Comparison of ENCODE assay signal across 19 cellular contexts in genomic region chr2:227684258-227684657, GRCh38. TPM values are rescaled to one million over a fixed set of nuclear protein-coding genes. Genes with fewer than 3 reads are reported as not detected.
A peak's percentile ranks its signal among the peaks of the same experiment; 100 is the strongest.
DNase-seq lines count a peak whose midpoint lies in the region; ATAC-seq and TF ChIP-seq lines count a peak whose summit lies in the region.
"Had no signal": no experiment of that assay in that cellular context is flagged by ENCODE, and none has a peak within 500 bp of the region (broad histone marks: within the 10 kb centered on the region; RNA-seq: fewer than 3 reads in every experiment).

No MANE protein-coding gene starts in this region.

- in situ Hi-C loops in mammary epithelial cell (cut with MboI; ENCODE audit: low sequenced_read_pairs in 2 of 2) = no loop called here

- no peaks in the 10 kb centered on the region for H3K79me1 ChIP-seq in neuronal stem cell (ENCODE audit: low read depth, low read length)

- H4K91ac ChIP-seq in neuronal stem cell (ENCODE audit: low read depth, low read length, poor library complexity) = no peak overlapping the region

- H2BK120ac ChIP-seq in neuronal stem cell (ENCODE audit: low read depth, low read length) = no peak overlapping the region

- POLR2A ChIA-PET in MCF 10A (lab: Yijun Ruan, JAX) = interaction anchor here (0.9 kb wide), 2 partner anchors 9 to 84 kb away, joined by 3 read pairs; no protein-coding TSS in a partner anchor
- POLR2A ChIA-PET in CD4-positive, alpha-beta T cell (lab: Charles Lee) = no interaction called here

- no peak overlapping the region for H3K18ac ChIP-seq in neuronal stem cell (ENCODE audit: low read length)

- H3K9me3 ChIP-seq in mammary epithelial cell (replicated peaks; ENCODE audit: insufficient read depth, low read length) (no peaks in the 10 kb centered on the region), neuronal stem cell (replicated peaks in 1 of 2; ENCODE audit: control insufficient read depth in 2 of 2, insufficient read depth in 1 of 2, low read depth in 1 of 2, low read length in 2 of 2) (no peaks in the 10 kb centered on the region)
- no peaks in the 10 kb centered on the region for H3K9me3 ChIP-seq in CD4-positive, alpha-beta T cell (ENCODE audit: control insufficient read depth, low read length)
- H3K9me3 ChIP-seq: BLaER1 had no signal

- H3K4ac ChIP-seq in neuronal stem cell (ENCODE audit: low read length) = no peak overlapping the region

- H4K20me1 ChIP-seq in mammary epithelial cell (ENCODE audit: insufficient read depth, low read length) = no peaks in the 10 kb centered on the region
- H4K20me1 ChIP-seq: BLaER1 had no signal

- no peaks in the 10 kb centered on the region for H3K27me3 ChIP-seq in mammary epithelial cell (ENCODE audit: insufficient read depth, low read length)
- H3K27me3 ChIP-seq in neuronal stem cell (ENCODE audit: control insufficient read depth in 3 of 3, insufficient read depth in 3 of 3, low read depth in 1 of 3, low read length in 3 of 3) = no peaks in the 10 kb centered on the region
- H3K27me3 ChIP-seq in CD4-positive, alpha-beta T cell (ENCODE audit: control insufficient read depth, insufficient read depth, low read length) = peaks cover 3% of the 10 kb centered on the region
- H3K27me3 ChIP-seq: BLaER1 had no signal

- CTCF ChIA-PET in MCF 10A (lab: Yijun Ruan, JAX) (interaction anchor here (0.6 kb wide), 1 partner anchor 209 kb away, joined by 4 read pairs; no protein-coding TSS in a partner anchor), mammary epithelial cell (lab: Charles Lee; ENCODE audit: low non-redundant PET) (no interaction called here)
- CTCF ChIA-PET in CD4-positive, alpha-beta T cell (lab: Charles Lee) = no interaction called here

- no peak for TF ChIP-seq CTCF in MCF 10A (IDR thresholded peaks at IDR 0.05; ENCODE audit: unreplicated experiment)
- TF ChIP-seq CTCF in mammary epithelial cell (conservative IDR thresholded peaks at IDR 0.05 in 1 of 2, IDR thresholded peaks at IDR 0.05 in 1 of 2; ENCODE audit: extremely low read depth in 1 of 2, insufficient read depth in 1 of 2, low read depth in 1 of 2, low read length in 2 of 2) = no peak
- TF ChIP-seq CTCF in CD4-positive, alpha-beta T cell (IDR thresholded peaks at IDR 0.05) = no peak

- H3K23ac ChIP-seq in neuronal stem cell (ENCODE audit: low read depth, low read length, poor library complexity) = no peak overlapping the region

- H3K4me1 ChIP-seq in mammary epithelial cell (ENCODE audit: insufficient read depth, low read length) (no peaks in the 10 kb centered on the region), neuronal stem cell (ENCODE audit: control insufficient read depth in 2 of 2, insufficient read depth in 1 of 2, low read depth in 1 of 2, low read length in 2 of 2) (no peaks in the 10 kb centered on the region)
- H3K4me1 ChIP-seq: BLaER1 had no signal

- H3K14ac ChIP-seq in neuronal stem cell (ENCODE audit: low read length) = no peak overlapping the region

- ATAC-seq in sciatic nerve = peak; percentile 36
- ATAC-seq in CD4-positive, alpha-beta T cell (ENCODE audit: poor library complexity) = no peak
- ATAC-seq: CD8-positive, alpha-beta T cell; GM12878; HepG2 had no signal

- no peak overlapping the region for H3K27ac Mint-ChIP-seq in MCF 10A (ENCODE audit: low read depth, unreplicated experiment)
- H3K27ac Mint-ChIP-seq in CD4-positive, alpha-beta T cell = no peak overlapping the region
- H3K27ac Mint-ChIP-seq: CD14-positive monocyte; CD8-positive, alpha-beta T cell; H9 had no signal

- H3K36me3 Mint-ChIP-seq in MCF 10A (ENCODE audit: insufficient read depth, unreplicated experiment) = no peaks in the 10 kb centered on the region
- H3K36me3 Mint-ChIP-seq in CD4-positive, alpha-beta T cell (ENCODE audit: low read depth) = no peaks in the 10 kb centered on the region
- H3K36me3 Mint-ChIP-seq: CD14-positive monocyte; CD8-positive, alpha-beta T cell had no signal

- H3K4me3 ChIP-seq in mammary epithelial cell (replicated peaks in 1 of 3; ENCODE audit: insufficient read depth in 1 of 3, low read depth in 2 of 3, low read length in 3 of 3) = no peak overlapping the region
- no peak overlapping the region for H3K4me3 ChIP-seq in neuronal stem cell (ENCODE audit: low read length in 2 of 2)
- H3K4me3 ChIP-seq: BLaER1, GM12878 had no signal

- intact Hi-C loops in MCF 10A (cut with micrococcal nuclease) (no loop called here), mammary epithelial cell (cut with micrococcal nuclease) (no loop called here), sciatic nerve (cut with DNase I) (no loop called here)
- intact Hi-C loops in CD4-positive, alpha-beta T cell (cut with DNase I, micrococcal nuclease) = no loop called here

- DNase-seq in MCF 10A (ENCODE audit: unreplicated experiment) (peak; percentile 26), mammary epithelial cell (no peak), fibroblast of gingiva (ENCODE audit: low read depth) (peak; percentile 5), sciatic nerve (ENCODE audit: low spot score) (no peak), NCI-H2196 (lab: John Stamatoyannopoulos, UW; ENCODE audit: unreplicated experiment) (no peak), neuronal stem cell (ENCODE audit: low spot score) (no peak)
- DNase-seq in CD4-positive, alpha-beta T cell = no peak
- DNase-seq: 8988T; Calu3; CD8-positive, alpha-beta T cell; DMS79 treated with DMSO at 0.1 percent for 48 hours; H9 had no signal

- no peaks in the 10 kb centered on the region for H3K4me1 Mint-ChIP-seq in MCF 10A (ENCODE audit: insufficient read depth, unreplicated experiment)
- H3K4me1 Mint-ChIP-seq in CD4-positive, alpha-beta T cell (ENCODE audit: low read depth) = no peaks in the 10 kb centered on the region
- H3K4me1 Mint-ChIP-seq: CD14-positive monocyte, H9 had no signal

- H3K27ac ChIP-seq in mammary epithelial cell (ENCODE audit: insufficient read depth, low read depth, low read length) = no peak overlapping the region
- no peak overlapping the region for H3K27ac ChIP-seq in neuronal stem cell (replicated peaks; ENCODE audit: low read length)
- no peak overlapping the region for H3K27ac ChIP-seq in CD4-positive, alpha-beta T cell (ENCODE audit: low read depth, low read length)
- H3K27ac ChIP-seq: BLaER1 had no signal

- WGBS in mammary epithelial cell (ENCODE audit: low coverage, missing lambda C conversion rate) = 29% methylated on average over 3 of the region's 5 CpGs
- WGBS in neuronal stem cell (ENCODE audit: extremely low coverage in 2 of 2, insufficient read length in 2 of 2, insufficient replicate concordance in 1 of 2), 2 donors = no CpG with 5 or more reads among the region's 5 CpGs

- BruUV-seq in MCF 10A (replicated peaks; lab: Mats Ljungman, UMichigan) (no TSS peak), mammary epithelial cell (replicated peaks; lab: Mats Ljungman, UMichigan) (no TSS peak)

- peaks cover 9% of the 10 kb centered on the region for H3K27me3 Mint-ChIP-seq in MCF 10A (ENCODE audit: insufficient read depth, unreplicated experiment)
- H3K27me3 Mint-ChIP-seq in CD4-positive, alpha-beta T cell = peaks cover 33% of the 10 kb centered on the region

- H2AK5ac ChIP-seq in neuronal stem cell (ENCODE audit: low read depth, low read length) = no peak overlapping the region

- no peak overlapping the region for H3K9ac ChIP-seq in mammary epithelial cell (ENCODE audit: insufficient read depth, low read length)
- no peak overlapping the region for H3K9ac ChIP-seq in neuronal stem cell (ENCODE audit: low read depth, low read length, poor library complexity)
- H3K9ac ChIP-seq: BLaER1 had no signal

- H3K4me2 ChIP-seq in mammary epithelial cell (ENCODE audit: insufficient read depth, low read depth, low read length) (no peak overlapping the region), neuronal stem cell (ENCODE audit: insufficient read depth, low read length, poor library complexity, severe bottlenecking) (no peak overlapping the region)
- H3K4me2 ChIP-seq: BLaER1 had no signal

- no peaks in the 10 kb centered on the region for H3K36me3 ChIP-seq in mammary epithelial cell (ENCODE audit: insufficient read depth, low read length)
- H3K36me3 ChIP-seq in neuronal stem cell (replicated peaks in 1 of 2; ENCODE audit: control insufficient read depth in 2 of 2, insufficient read depth in 2 of 2, low read length in 2 of 2) = no peaks in the 10 kb centered on the region
- H3K36me3 ChIP-seq: BLaER1 had no signal

- H3K4me3 Mint-ChIP-seq in MCF 10A (ENCODE audit: unreplicated experiment) = no peak overlapping the region
- no peak overlapping the region for H3K4me3 Mint-ChIP-seq in CD4-positive, alpha-beta T cell
- H3K4me3 Mint-ChIP-seq: CD14-positive monocyte; CD8-positive, alpha-beta T cell; H9 had no signal

- H2BK12ac ChIP-seq in neuronal stem cell (ENCODE audit: low read length) = no peak overlapping the region

- dilution Hi-C loops in mammary epithelial cell (cut with HindIII; ENCODE audit: low sequenced_read_pairs) = no loop called here

- no peak overlapping the region for H4K8ac ChIP-seq in neuronal stem cell (ENCODE audit: low read depth, low read length)

- no peak overlapping the region for H2BK15ac ChIP-seq in neuronal stem cell (ENCODE audit: low read length)

- no peak overlapping the region for H2BK5ac ChIP-seq in neuronal stem cell (ENCODE audit: low read length)

- H3K79me2 ChIP-seq in mammary epithelial cell (ENCODE audit: insufficient read depth, low read length) = no peaks in the 10 kb centered on the region

- H2AFZ ChIP-seq in mammary epithelial cell (ENCODE audit: low read depth, low read length) (no peak overlapping the region), neuronal stem cell (ENCODE audit: low read length) (no peak overlapping the region)

- H3K9me3 Mint-ChIP-seq in MCF 10A (ENCODE audit: unreplicated experiment) = no peaks in the 10 kb centered on the region
- no peaks in the 10 kb centered on the region for H3K9me3 Mint-ChIP-seq in CD4-positive, alpha-beta T cell
- H3K9me3 Mint-ChIP-seq: CD8-positive, alpha-beta T cell; H9 had no signal

RNA-seq across cellular contexts. Expression of gene SCYGR5, which starts 17.7 kb away (rescaled TPM):
- total RNA-seq in MCF 10A (2022) (not detected in 2 replicates), mammary epithelial cell (not detected), sciatic nerve (not detected)
- not detected for polyA plus RNA-seq in mammary epithelial cell
- polyA minus RNA-seq in mammary epithelial cell = not detected
- not detected for polyA plus RNA-seq in neuronal stem cell (2013, experiment 1 of 2)
- polyA plus RNA-seq in neuronal stem cell (2013, experiment 2 of 2) = not detected
- not detected for total RNA-seq in CD4-positive, alpha-beta T cell
- total RNA-seq: A673; Calu3; CD8-positive, alpha-beta T cell; GM12878; H1; H9; HepG2 had no signal
- polyA plus RNA-seq: AG04450, CD14-positive monocyte, GM12878, H1, HepG2 had no signal

RNA-seq across cellular contexts. Expression of gene SLC19A3, which starts 33.6 kb away (rescaled TPM):
- total RNA-seq in MCF 10A (2022) (not detected in 2 replicates), mammary epithelial cell (under 1 TPM; 0.35 to 0.83 TPM), sciatic nerve (7.1 TPM)
- 0.08 TPM for polyA plus RNA-seq in mammary epithelial cell
- not detected for polyA minus RNA-seq in mammary epithelial cell
- polyA plus RNA-seq in neuronal stem cell (2013, experiment 1 of 2) = 0.73 TPM
- 0.72 TPM for polyA plus RNA-seq in neuronal stem cell (2013, experiment 2 of 2)
- not detected for total RNA-seq in CD4-positive, alpha-beta T cell
- total RNA-seq: CD8-positive, alpha-beta T cell; GM12878 had no signal
- polyA plus RNA-seq: AG04450, CD14-positive monocyte, GM12878 had no signal

RNA-seq across cellular contexts. Expression of gene SCYGR6, which starts 40.3 kb away (rescaled TPM):
- not detected in 2 replicates for total RNA-seq in MCF 10A (2022)
- not detected for total RNA-seq in mammary epithelial cell
- polyA plus RNA-seq in mammary epithelial cell = not detected
- not detected for polyA minus RNA-seq in mammary epithelial cell
- total RNA-seq in sciatic nerve = not detected
- not detected for polyA plus RNA-seq in neuronal stem cell (2013, experiment 1 of 2)
- polyA plus RNA-seq in neuronal stem cell (2013, experiment 2 of 2) = not detected
- total RNA-seq in CD4-positive, alpha-beta T cell = not detected
- total RNA-seq: A673; Calu3; CD8-positive, alpha-beta T cell; GM12878; H1; H9; HepG2 had no signal
- polyA plus RNA-seq: AG04450, CD14-positive monocyte, GM12878, H1, HepG2 had no signal

RNA-seq across cellular contexts. Expression of gene SCYGR7, which starts 43.9 kb away (rescaled TPM):
- total RNA-seq in MCF 10A (2022) = not detected in 2 replicates
- total RNA-seq in mammary epithelial cell = not detected
- polyA plus RNA-seq in mammary epithelial cell = not detected
- not detected for polyA minus RNA-seq in mammary epithelial cell
- total RNA-seq in sciatic nerve = not detected
- polyA plus RNA-seq in neuronal stem cell (2013, experiment 1 of 2) = not detected
- polyA plus RNA-seq in neuronal stem cell (2013, experiment 2 of 2) = not detected
- not detected for total RNA-seq in CD4-positive, alpha-beta T cell
- total RNA-seq: A673; Calu3; CD8-positive, alpha-beta T cell; GM12878; H1; H9; HepG2 had no signal
- polyA plus RNA-seq: AG04450, CD14-positive monocyte, GM12878, H1, HepG2 had no signal

Comparison
In these comparisons a context has a peak if more than half of its experiments do, and no peak if none do; other contexts are left out.
1. DNase-seq: peak in MCF 10A (single experiment) and fibroblast of gingiva (single experiment); none in mammary epithelial cell (single experiment), sciatic nerve (single experiment), NCI-H2196 (single experiment), neuronal stem cell (single experiment) and CD4-positive, alpha-beta T cell (0 of 10).